ENCODE assay signal across 18 cellular contexts in genomic region chr20:51600016-51600420, GRCh38. TPM values are rescaled to one million over a fixed set of nuclear protein-coding genes. Genes with fewer than 3 reads are reported as not detected.
A peak's percentile ranks its signal among the peaks of the same experiment; 100 is the strongest.
DNase-seq lines count a peak whose midpoint lies in the region; ATAC-seq and TF ChIP-seq lines count a peak whose summit lies in the region.
"Had no signal": no experiment of that assay in that cellular context is flagged by ENCODE, and none has a peak within 500 bp of the region (broad histone marks: within the 10 kb centered on the region; RNA-seq: fewer than 3 reads in every experiment).

No MANE protein-coding gene starts in this region.

- H3K36me3 ChIP-seq in mesodermal cell (ENCODE audit: control insufficient read depth, insufficient read depth, low read length), result no peaks in the 10 kb centered on the region

- peaks cover 55% of the 10 kb centered on the region for H3K4me1 Mint-ChIP-seq in stimulated activated naive CD8-positive, alpha-beta T cell treated with anti-CD3 and anti-CD28 coated beads, Interleukin-15, amount 100 ng/mL, for 72 hours
- peaks cover 53% of the 10 kb centered on the region for H3K4me1 Mint-ChIP-seq in type B pancreatic cell (ENCODE audit: unreplicated experiment)

- no peak overlapping the region for H3K27ac Mint-ChIP-seq in stimulated activated naive CD8-positive, alpha-beta T cell treated with anti-CD3 and anti-CD28 coated beads, Interleukin-15, amount 100 ng/mL, for 72 hours
- no peak overlapping the region for H3K27ac Mint-ChIP-seq in type B pancreatic cell

- no peaks in the 10 kb centered on the region for H3K9me3 Mint-ChIP-seq in stimulated activated naive CD8-positive, alpha-beta T cell treated with anti-CD3 and anti-CD28 coated beads, Interleukin-15, amount 100 ng/mL, for 72 hours
- no peaks in the 10 kb centered on the region for H3K9me3 Mint-ChIP-seq in type B pancreatic cell

- H3K27me3 Mint-ChIP-seq in stimulated activated naive CD8-positive, alpha-beta T cell treated with anti-CD3 and anti-CD28 coated beads, Interleukin-15, amount 100 ng/mL, for 72 hours, result peaks cover 18% of the 10 kb centered on the region
- no peaks in the 10 kb centered on the region for H3K27me3 Mint-ChIP-seq in type B pancreatic cell

- peak overlapping the region; percentile 82 for H3K27ac ChIP-seq in mesodermal cell (ENCODE audit: low read depth, low read length, severe bottlenecking)
- H3K27ac ChIP-seq: A549, C4-2B had no signal

- peak; percentile 21 for ATAC-seq in stimulated activated naive CD8-positive, alpha-beta T cell treated with anti-CD3 and anti-CD28 coated beads, Interleukin-15, Interleukin-2, amounts not matched to agents 100 U/mL and 50 U/mL, for 24 hours
- no peak for ATAC-seq in stimulated activated naive CD8-positive, alpha-beta T cell treated with anti-CD3 and anti-CD28 coated beads, Interleukin-15, amount 100 ng/mL, for 72 hours
- ATAC-seq in HG03565 (IDR thresholded peaks at IDR 0.05; ENCODE audit: unreplicated experiment), result no peak
- ATAC-seq: A549, Panc1 had no signal

- peak; percentile 27 for TF ChIP-seq CTCF in type B pancreatic cell (conservative IDR thresholded peaks at IDR 0.05)

- H3K4me3 Mint-ChIP-seq in stimulated activated naive CD8-positive, alpha-beta T cell treated with anti-CD3 and anti-CD28 coated beads, Interleukin-15, amount 100 ng/mL, for 72 hours, result no peak overlapping the region
- no peak overlapping the region for H3K4me3 Mint-ChIP-seq in type B pancreatic cell

- H3K4me3 ChIP-seq in mesodermal cell (ENCODE audit: extremely low read depth, insufficient read depth, low read length, poor library complexity, severe bottlenecking), result no peak overlapping the region
- H3K4me3 ChIP-seq: A549 had no signal

- no peaks in the 10 kb centered on the region for H3K9me3 ChIP-seq in mesodermal cell (ENCODE audit: control insufficient read depth, low read length)
- H3K9me3 ChIP-seq: A549 had no signal

- 48 to 53% methylated on average over 6 to 7 of the region's 7 CpGs for WGBS in mesodermal cell (ENCODE audit: insufficient coverage in 2 of 2), 2 experiments

- H3K4me1 ChIP-seq in mesodermal cell (ENCODE audit: control insufficient read depth, insufficient read depth, low read length, poor library complexity, severe bottlenecking), result peaks cover 26% of the 10 kb centered on the region
- H3K4me1 ChIP-seq: A549 had no signal

- peaks cover 15% of the 10 kb centered on the region for H3K36me3 Mint-ChIP-seq in type B pancreatic cell

- DNase-seq in stimulated activated naive CD8-positive, alpha-beta T cell treated with anti-CD3 and anti-CD28 coated beads, Interleukin-15, Interleukin-2, amounts not matched to agents 100 U/mL and 50 U/mL, for 24 hours, result peak; percentile 39
- no peak for DNase-seq in stimulated activated naive CD8-positive, alpha-beta T cell treated with anti-CD3 and anti-CD28 coated beads, Interleukin-15, amount 100 ng/mL, for 72 hours
- DNase-seq in dermis microvascular lymphatic vessel endothelial cell (ENCODE audit: low read depth in 2 of 2) (peak; percentile 80 to 95), type B pancreatic cell (ENCODE audit: extremely low spot score, unreplicated experiment) (no peak), NCI-H1105 treated with DMSO at 0.1 percent for 48 hours (lab: John Stamatoyannopoulos, UW) (no peak), AG20443 (ENCODE audit: low spot score) (no peak)
- DNase-seq: DMS 273 treated with DMSO at 0.1 percent for 48 hours, Karpas-422, MM.1S, NCI-H1092 treated with DMSO at 0.1 percent for 48 hours, NCI-H1694 treated with DMSO at 0.1 percent for 48 hours, NCI-H226, NCI-H524 treated with DMSO at 0.1 percent for 48 hours had no signal

RNA-seq across cellular contexts. Expression of gene NFATC2, which starts 57.5 kb away (rescaled TPM):
- 2.4 and 2.7 TPM in 2 replicates for total RNA-seq in dermis microvascular lymphatic vessel endothelial cell
- 3.4 TPM for polyA plus RNA-seq in mesodermal cell (2013, experiment 1 of 2)
- polyA plus RNA-seq in mesodermal cell (2013, experiment 2 of 2), result 1.9 TPM
- total RNA-seq in type B pancreatic cell (ENCODE audit: low replicate concordance), result 4.8 and 9.5 TPM in 2 replicates

Comparison
In these comparisons a context has a peak if more than half of its experiments do, and no peak if none do; other contexts are left out.
1. DNase-seq: peak in stimulated activated naive CD8-positive, alpha-beta T cell treated with anti-CD3 and anti-CD28 coated beads, Interleukin-15, Interleukin-2, amounts not matched to agents 100 U/mL and 50 U/mL, for 24 hours (single experiment) and dermis microvascular lymphatic vessel endothelial cell (2 of 2); none in stimulated activated naive CD8-positive, alpha-beta T cell treated with anti-CD3 and anti-CD28 coated beads, Interleukin-15, amount 100 ng/mL, for 72 hours (0 of 2), type B pancreatic cell (single experiment), NCI-H1105 treated with DMSO at 0.1 percent for 48 hours (single experiment) and AG20443 (single experiment).